Comparison of ENCODE assay signal across 34 cellular contexts in genomic region chr7:51151452-51151851, GRCh38.
"Had no signal": no experiment of that assay in that cellular context is flagged by ENCODE, and none has a peak within 500 bp of the region (broad histone marks: within the 10 kb centered on the region; RNA-seq: fewer than 3 reads in every experiment).

No MANE protein-coding gene starts in this region.

- H3K4me1 Mint-ChIP-seq: activated CD4-positive, alpha-beta memory T cell treated with anti-CD3 and anti-CD28 coated beads, Interleukin-2, amount 10 ng/mL, durations not matched to agents 7 days and 5 days; activated CD4-positive, alpha-beta T cell treated with anti-CD3 and anti-CD28 coated beads, Interleukin-2, amount 10 ng/mL, durations not matched to agents 7 days and 5 days; activated T-helper 17 cell treated with anti-CD3 and anti-CD28 coated beads, Interleukin-2, amount 50 U/mL, for 72 hours; immature natural killer cell; nephron progenitor cell had no signal

- H3K4me1 ChIP-seq: breast epithelium, testis had no signal

- H3K9me3 ChIP-seq: testis had no signal

- H3K27me3 Mint-ChIP-seq: activated CD4-positive, alpha-beta T cell treated with anti-CD3 and anti-CD28 coated beads, Interleukin-2, amount 10 ng/mL, durations not matched to agents 7 days and 5 days; naive B cell had no signal

- H3K36me3 ChIP-seq: breast epithelium, gastroesophageal sphincter, neutrophil, transverse colon had no signal

- H3K4me3 Mint-ChIP-seq: activated CD4-positive, alpha-beta memory T cell treated with anti-CD3 and anti-CD28 coated beads, Interleukin-2, amount 10 ng/mL, durations not matched to agents 7 days and 5 days; activated CD4-positive, alpha-beta T cell treated with anti-CD3 and anti-CD28 coated beads, Interleukin-2, amount 10 ng/mL, durations not matched to agents 7 days and 5 days; activated T-cell treated with anti-CD3 and anti-CD28 coated beads, Interleukin-2, amount 50 U/mL, for 4 hours; activated T-helper 17 cell treated with anti-CD3 and anti-CD28 coated beads, Interleukin-2, amount 50 U/mL, for 72 hours; effector memory CD8-positive, alpha-beta T cell; immature natural killer cell; naive B cell; nephron progenitor cell; stimulated activated naive B cell treated with anti-CD40 and anti-IgM and Interleukin-4, amounts not matched to agents 10 μg/mL and 1 μg/mL and 100 μg/mL, for 72 hours; T-helper 1 cell treated with Interleukin-12 subunit alpha and Interleukin-12 subunit beta and Interleukin-4 antibody, amounts not matched to agents 30 μg/mL and 1 μg/mL, for 36 hours; WTC11 had no signal

- H3K27ac ChIP-seq: neutrophil, stomach, testis had no signal

- H3K27me3 ChIP-seq: breast epithelium, gastroesophageal sphincter, neutrophil, stomach, testis, transverse colon had no signal

- H3K4me3 ChIP-seq: breast epithelium, coronary artery, gastroesophageal sphincter, lung, smooth muscle cell, stomach, testis, transverse colon had no signal

- ATAC-seq: activated T-cell treated with anti-CD3 and anti-CD28 coated beads, Interleukin-2, amount 50 U/mL, for 4 hours; activated T-helper 17 cell treated with anti-CD3 and anti-CD28 coated beads, Interleukin-2, amount 50 U/mL, for 72 hours; effector memory CD8-positive, alpha-beta T cell; gastroesophageal sphincter; left lobe of liver; sciatic nerve; stimulated activated naive B cell treated with anti-CD40 and anti-IgM and Interleukin-4, amounts not matched to agents 10 μg/mL and 1 μg/mL and 100 μg/mL, for 72 hours; WTC11 had no signal

- H3K36me3 Mint-ChIP-seq: immature natural killer cell had no signal

- H3K27ac Mint-ChIP-seq: activated CD4-positive, alpha-beta memory T cell treated with anti-CD3 and anti-CD28 coated beads, Interleukin-2, amount 10 ng/mL, durations not matched to agents 7 days and 5 days; activated CD4-positive, alpha-beta T cell treated with anti-CD3 and anti-CD28 coated beads, Interleukin-2, amount 10 ng/mL, durations not matched to agents 7 days and 5 days; activated T-helper 17 cell treated with anti-CD3 and anti-CD28 coated beads, Interleukin-2, amount 50 U/mL, for 72 hours; effector memory CD8-positive, alpha-beta T cell; immature natural killer cell; naive B cell; nephron progenitor cell; stimulated activated naive B cell treated with anti-CD40 and anti-IgM and Interleukin-4, amounts not matched to agents 10 μg/mL and 1 μg/mL and 100 μg/mL, for 72 hours; T-helper 1 cell treated with Interleukin-12 subunit alpha and Interleukin-12 subunit beta and Interleukin-4 antibody, amounts not matched to agents 30 μg/mL and 1 μg/mL, for 36 hours; WTC11 had no signal

- DNase-seq: activated CD4-positive, alpha-beta memory T cell treated with anti-CD3 and anti-CD28 coated beads, Interleukin-2, amount 10 ng/mL, durations not matched to agents 7 days and 5 days; activated CD4-positive, alpha-beta T cell treated with anti-CD3 and anti-CD28 coated beads for 1 hour; activated CD4-positive, alpha-beta T cell treated with anti-CD3 and anti-CD28 coated beads, Interleukin-2, amount 10 ng/mL, durations not matched to agents 7 days and 5 days; activated CD8-positive, alpha-beta memory T cell treated with anti-CD3 and anti-CD28 coated beads, Interleukin-2, amount 50 U/mL, for 48 hours; activated gamma-delta T cell treated with Interleukin-2 at 50 U/mL for 16 hours; activated naive CD4-positive, alpha-beta T cell treated with anti-CD3 and anti-CD28 coated beads, Interleukin-2, amount 50 U/mL, for 16 hours; activated T-cell treated with anti-CD3 and anti-CD28 coated beads, Interleukin-2, amount 50 U/mL, for 4 hours; amniotic stem cell; effector memory CD8-positive, alpha-beta T cell; hypothalamus; immature natural killer cell; kidney; mesendoderm; naive B cell; nephron progenitor cell; stimulated activated CD4-positive, alpha-beta T cell treated with anti-CD3 and anti-CD28 coated beads, Interleukin-1b, Interleukin-23, amount 100 ng/mL, for 48 hours; stimulated activated CD4-positive, alpha-beta T cell treated with anti-CD3 and anti-CD28 coated beads, Interleukin-4, amount 100 ng/mL, for 4 hours; stimulated activated CD8-positive, alpha-beta memory T cell treated with anti-CD3 and anti-CD28 coated beads, Interleukin-4, amount 100 ng/mL, for 48 hours; stimulated activated naive B cell treated with anti-CD40 and anti-IgM and Interleukin-4, amounts not matched to agents 10 μg/mL and 1 μg/mL and 100 μg/mL, for 72 hours; stomach; SW 1271; testis; transverse colon had no signal
